In the genomic region with DNA sequence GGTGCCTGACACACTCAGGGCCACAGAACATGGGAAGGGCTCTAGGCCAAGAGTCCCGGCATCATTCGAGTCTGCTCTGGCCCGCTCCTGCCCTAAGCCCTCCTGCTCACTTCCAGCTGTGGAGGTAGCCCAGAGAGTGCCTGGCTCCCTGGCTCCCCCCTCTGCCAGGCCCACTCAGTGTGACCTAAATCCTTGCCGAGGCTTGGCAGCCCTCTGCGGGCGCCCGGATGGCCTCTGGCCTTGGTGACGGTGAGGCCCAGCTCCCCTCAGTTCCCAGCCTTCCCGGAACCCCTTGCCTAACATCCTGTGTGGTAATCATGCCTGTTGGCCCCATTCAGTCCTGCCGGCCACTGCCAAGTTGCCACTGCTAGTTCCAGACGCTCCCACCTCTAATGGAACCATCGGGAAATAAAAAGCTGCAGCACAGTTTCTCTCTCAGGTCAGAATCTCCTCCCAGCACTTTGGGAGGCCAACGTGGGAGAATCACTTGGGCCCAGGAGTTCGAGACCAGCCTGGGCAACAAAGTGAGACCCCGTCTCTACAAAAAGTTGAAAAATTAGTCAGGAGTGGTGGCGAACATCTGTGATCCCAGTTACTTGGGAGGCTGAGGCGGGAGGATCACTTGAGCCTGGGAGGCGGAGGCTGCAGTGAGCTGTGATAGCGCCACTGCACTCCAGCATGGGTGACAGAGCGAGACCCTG, we compare ENCODE assay signal across 1 cellular context.
TF ChIP-seq lines count a peak whose summit lies in the region.

No MANE protein-coding gene starts in this region.

TF ChIP-seq in HepG2, 621 proteins besides CTCF, POLR2A, EP300 and RAD21 (continued from another document and continues in another):
- TF ChIP-seq, protein P1, sequence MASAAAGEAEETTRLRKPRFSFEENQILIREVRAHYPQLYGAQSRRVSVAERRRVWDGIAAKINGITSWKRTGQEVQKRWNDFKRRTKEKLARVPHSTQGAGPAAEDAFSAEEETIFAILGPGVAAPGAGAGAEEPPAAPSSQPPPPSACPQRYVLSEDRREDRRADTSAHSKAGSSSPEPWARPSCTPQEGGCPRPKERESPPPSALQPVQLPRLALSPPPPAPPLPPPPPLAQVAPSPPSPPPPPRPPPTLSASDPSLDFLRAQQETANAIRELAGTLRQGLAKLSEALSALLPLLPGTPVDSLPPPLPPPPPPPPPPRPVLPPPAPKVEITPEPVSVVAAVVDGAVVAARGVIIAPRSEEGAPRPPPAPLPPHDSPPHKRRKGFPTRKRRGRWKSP (CRISPR knock-in tag; IDR thresholded peaks at IDR 0.05) = peak; percentile 92
- TF ChIP-seq, protein P2, sequence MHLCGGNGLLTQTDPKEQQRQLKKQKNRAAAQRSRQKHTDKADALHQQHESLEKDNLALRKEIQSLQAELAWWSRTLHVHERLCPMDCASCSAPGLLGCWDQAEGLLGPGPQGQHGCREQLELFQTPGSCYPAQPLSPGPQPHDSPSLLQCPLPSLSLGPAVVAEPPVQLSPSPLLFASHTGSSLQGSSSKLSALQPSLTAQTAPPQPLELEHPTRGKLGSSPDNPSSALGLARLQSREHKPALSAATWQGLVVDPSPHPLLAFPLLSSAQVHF (CRISPR knock-in tag; IDR thresholded peaks at IDR 0.05) = no peak
- TF ChIP-seq ZNF616 (CRISPR knock-in tag; IDR thresholded peaks at IDR 0.05; ENCODE audit: low read depth) (0 out of 2 replicates have a peak, but pooled peaks have one; percentile 36), JUND (CRISPR knock-in tag; IDR thresholded peaks at IDR 0.05) (no peak), ZNF331 (CRISPR knock-in tag; IDR thresholded peaks at IDR 0.05) (peak; percentile 91), ZNF333 (CRISPR knock-in tag; IDR thresholded peaks at IDR 0.05; ENCODE audit: borderline replicate concordance) (no peak), ZNF430 (CRISPR knock-in tag; IDR thresholded peaks at IDR 0.05) (peak; percentile 90; the same call in 1 of the 2 replicates), KLF12 (CRISPR knock-in tag; IDR thresholded peaks at IDR 0.05; ENCODE audit: borderline replicate concordance) (no peak), EEA1 (CRISPR knock-in tag; IDR thresholded peaks at IDR 0.05; ENCODE audit: borderline replicate concordance) (no peak), ATF6 (CRISPR knock-in tag; conservative IDR thresholded peaks at IDR 0.05) (0 out of 2 replicates have a peak, but pooled peaks have one; percentile 37), NR2F6 (IDR thresholded peaks at IDR 0.05) (peak; percentile 50; the same call in 1 of the 2 replicates), NR2F6 (CRISPR knock-in tag; IDR thresholded peaks at IDR 0.05) (peak; percentile 95), ZNF563 (CRISPR knock-in tag; IDR thresholded peaks at IDR 0.05) (peak; percentile 70; the same call in 1 of the 2 replicates), ATF2 (CRISPR knock-in tag; IDR thresholded peaks at IDR 0.05) (peak; percentile 55; the same call in 1 of the 2 replicates), SIX1 (CRISPR knock-in tag; IDR thresholded peaks at IDR 0.05; ENCODE audit: borderline replicate concordance) (no peak), RFX3 (CRISPR knock-in tag; IDR thresholded peaks at IDR 0.05) (0 out of 2 replicates have a peak, but pooled peaks have one; percentile 35), ADNP (CRISPR knock-in tag; IDR thresholded peaks at IDR 0.05) (no peak), MIER2 (CRISPR knock-in tag; IDR thresholded peaks at IDR 0.05) (peak; percentile 81; the same call in 1 of the 2 replicates), ZNF703 (CRISPR knock-in tag; IDR thresholded peaks at IDR 0.05; ENCODE audit: borderline replicate concordance) (no peak; the same call in 1 of the 2 replicates), ZNF569 (CRISPR knock-in tag; IDR thresholded peaks at IDR 0.05; ENCODE audit: borderline replicate concordance) (no peak), MYC (CRISPR knock-in tag; IDR thresholded peaks at IDR 0.05; ENCODE audit: borderline replicate concordance) (peak; percentile 73; the same call in 1 of the 2 replicates), ZNF780A (CRISPR knock-in tag; IDR thresholded peaks at IDR 0.05) (peak; percentile 89), KLF11 (CRISPR knock-in tag; IDR thresholded peaks at IDR 0.05) (no peak), MAF1 (CRISPR knock-in tag; IDR thresholded peaks at IDR 0.05; ENCODE audit: borderline replicate concordance) (no peak), SPEN (CRISPR knock-in tag; IDR thresholded peaks at IDR 0.05; ENCODE audit: low read depth) (peak; percentile 80), PTBP1 (IDR thresholded peaks at IDR 0.05; ENCODE audit: low read depth, low read length, poor library complexity, severe bottlenecking) (no peak)
- TF ChIP-seq, protein P3, sequence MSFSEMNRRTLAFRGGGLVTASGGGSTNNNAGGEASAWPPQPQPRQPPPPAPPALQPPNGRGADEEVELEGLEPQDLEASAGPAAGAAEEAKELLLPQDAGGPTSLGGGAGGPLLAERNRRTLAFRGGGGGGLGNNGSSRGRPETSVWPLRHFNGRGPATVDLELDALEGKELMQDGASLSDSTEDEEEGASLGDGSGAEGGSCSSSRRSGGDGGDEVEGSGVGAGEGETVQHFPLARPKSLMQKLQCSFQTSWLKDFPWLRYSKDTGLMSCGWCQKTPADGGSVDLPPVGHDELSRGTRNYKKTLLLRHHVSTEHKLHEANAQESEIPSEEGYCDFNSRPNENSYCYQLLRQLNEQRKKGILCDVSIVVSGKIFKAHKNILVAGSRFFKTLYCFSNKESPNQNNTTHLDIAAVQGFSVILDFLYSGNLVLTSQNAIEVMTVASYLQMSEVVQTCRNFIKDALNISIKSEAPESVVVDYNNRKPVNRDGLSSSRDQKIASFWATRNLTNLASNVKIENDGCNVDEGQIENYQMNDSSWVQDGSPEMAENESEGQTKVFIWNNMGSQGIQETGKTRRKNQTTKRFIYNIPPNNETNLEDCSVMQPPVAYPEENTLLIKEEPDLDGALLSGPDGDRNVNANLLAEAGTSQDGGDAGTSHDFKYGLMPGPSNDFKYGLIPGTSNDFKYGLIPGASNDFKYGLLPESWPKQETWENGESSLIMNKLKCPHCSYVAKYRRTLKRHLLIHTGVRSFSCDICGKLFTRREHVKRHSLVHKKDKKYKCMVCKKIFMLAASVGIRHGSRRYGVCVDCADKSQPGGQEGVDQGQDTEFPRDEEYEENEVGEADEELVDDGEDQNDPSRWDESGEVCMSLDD (CRISPR knock-in tag; IDR thresholded peaks at IDR 0.05; ENCODE audit: borderline replicate concordance) = peak; percentile 94; the same call in 1 of the 2 replicates
- TF ChIP-seq, protein P4, sequence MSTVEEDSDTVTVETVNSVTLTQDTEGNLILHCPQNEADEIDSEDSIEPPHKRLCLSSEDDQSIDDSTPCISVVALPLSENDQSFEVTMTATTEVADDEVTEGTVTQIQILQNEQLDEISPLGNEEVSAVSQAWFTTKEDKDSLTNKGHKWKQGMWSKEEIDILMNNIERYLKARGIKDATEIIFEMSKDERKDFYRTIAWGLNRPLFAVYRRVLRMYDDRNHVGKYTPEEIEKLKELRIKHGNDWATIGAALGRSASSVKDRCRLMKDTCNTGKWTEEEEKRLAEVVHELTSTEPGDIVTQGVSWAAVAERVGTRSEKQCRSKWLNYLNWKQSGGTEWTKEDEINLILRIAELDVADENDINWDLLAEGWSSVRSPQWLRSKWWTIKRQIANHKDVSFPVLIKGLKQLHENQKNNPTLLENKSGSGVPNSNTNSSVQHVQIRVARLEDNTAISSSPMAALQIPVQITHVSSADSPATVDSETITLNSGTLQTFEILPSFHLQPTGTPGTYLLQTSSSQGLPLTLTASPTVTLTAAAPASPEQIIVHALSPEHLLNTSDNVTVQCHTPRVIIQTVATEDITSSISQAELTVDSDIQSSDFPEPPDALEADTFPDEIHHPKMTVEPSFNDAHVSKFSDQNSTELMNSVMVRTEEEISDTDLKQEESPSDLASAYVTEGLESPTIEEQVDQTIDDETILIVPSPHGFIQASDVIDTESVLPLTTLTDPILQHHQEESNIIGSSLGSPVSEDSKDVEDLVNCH (CRISPR knock-in tag; IDR thresholded peaks at IDR 0.05) = no peak
- TF ChIP-seq, protein P5, sequence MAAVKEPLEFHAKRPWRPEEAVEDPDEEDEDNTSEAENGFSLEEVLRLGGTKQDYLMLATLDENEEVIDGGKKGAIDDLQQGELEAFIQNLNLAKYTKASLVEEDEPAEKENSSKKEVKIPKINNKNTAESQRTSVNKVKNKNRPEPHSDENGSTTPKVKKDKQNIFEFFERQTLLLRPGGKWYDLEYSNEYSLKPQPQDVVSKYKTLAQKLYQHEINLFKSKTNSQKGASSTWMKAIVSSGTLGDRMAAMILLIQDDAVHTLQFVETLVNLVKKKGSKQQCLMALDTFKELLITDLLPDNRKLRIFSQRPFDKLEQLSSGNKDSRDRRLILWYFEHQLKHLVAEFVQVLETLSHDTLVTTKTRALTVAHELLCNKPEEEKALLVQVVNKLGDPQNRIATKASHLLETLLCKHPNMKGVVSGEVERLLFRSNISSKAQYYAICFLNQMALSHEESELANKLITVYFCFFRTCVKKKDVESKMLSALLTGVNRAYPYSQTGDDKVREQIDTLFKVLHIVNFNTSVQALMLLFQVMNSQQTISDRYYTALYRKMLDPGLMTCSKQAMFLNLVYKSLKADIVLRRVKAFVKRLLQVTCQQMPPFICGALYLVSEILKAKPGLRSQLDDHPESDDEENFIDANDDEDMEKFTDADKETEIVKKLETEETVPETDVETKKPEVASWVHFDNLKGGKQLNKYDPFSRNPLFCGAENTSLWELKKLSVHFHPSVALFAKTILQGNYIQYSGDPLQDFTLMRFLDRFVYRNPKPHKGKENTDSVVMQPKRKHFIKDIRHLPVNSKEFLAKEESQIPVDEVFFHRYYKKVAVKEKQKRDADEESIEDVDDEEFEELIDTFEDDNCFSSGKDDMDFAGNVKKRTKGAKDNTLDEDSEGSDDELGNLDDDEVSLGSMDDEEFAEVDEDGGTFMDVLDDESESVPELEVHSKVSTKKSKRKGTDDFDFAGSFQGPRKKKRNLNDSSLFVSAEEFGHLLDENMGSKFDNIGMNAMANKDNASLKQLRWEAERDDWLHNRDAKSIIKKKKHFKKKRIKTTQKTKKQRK (IDR thresholded peaks at IDR 0.05; ENCODE audit: low read length) = no peak
- TF ChIP-seq, protein P6, sequence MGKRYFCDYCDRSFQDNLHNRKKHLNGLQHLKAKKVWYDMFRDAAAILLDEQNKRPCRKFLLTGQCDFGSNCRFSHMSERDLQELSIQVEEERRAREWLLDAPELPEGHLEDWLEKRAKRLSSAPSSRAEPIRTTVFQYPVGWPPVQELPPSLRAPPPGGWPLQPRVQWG (CRISPR knock-in tag; IDR thresholded peaks at IDR 0.05; ENCODE audit: borderline replicate concordance, low read depth) = no peak
- TF ChIP-seq, protein P7, sequence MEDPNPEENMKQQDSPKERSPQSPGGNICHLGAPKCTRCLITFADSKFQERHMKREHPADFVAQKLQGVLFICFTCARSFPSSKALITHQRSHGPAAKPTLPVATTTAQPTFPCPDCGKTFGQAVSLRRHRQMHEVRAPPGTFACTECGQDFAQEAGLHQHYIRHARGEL (CRISPR knock-in tag; IDR thresholded peaks at IDR 0.05) = no peak
- TF ChIP-seq, protein P8, sequence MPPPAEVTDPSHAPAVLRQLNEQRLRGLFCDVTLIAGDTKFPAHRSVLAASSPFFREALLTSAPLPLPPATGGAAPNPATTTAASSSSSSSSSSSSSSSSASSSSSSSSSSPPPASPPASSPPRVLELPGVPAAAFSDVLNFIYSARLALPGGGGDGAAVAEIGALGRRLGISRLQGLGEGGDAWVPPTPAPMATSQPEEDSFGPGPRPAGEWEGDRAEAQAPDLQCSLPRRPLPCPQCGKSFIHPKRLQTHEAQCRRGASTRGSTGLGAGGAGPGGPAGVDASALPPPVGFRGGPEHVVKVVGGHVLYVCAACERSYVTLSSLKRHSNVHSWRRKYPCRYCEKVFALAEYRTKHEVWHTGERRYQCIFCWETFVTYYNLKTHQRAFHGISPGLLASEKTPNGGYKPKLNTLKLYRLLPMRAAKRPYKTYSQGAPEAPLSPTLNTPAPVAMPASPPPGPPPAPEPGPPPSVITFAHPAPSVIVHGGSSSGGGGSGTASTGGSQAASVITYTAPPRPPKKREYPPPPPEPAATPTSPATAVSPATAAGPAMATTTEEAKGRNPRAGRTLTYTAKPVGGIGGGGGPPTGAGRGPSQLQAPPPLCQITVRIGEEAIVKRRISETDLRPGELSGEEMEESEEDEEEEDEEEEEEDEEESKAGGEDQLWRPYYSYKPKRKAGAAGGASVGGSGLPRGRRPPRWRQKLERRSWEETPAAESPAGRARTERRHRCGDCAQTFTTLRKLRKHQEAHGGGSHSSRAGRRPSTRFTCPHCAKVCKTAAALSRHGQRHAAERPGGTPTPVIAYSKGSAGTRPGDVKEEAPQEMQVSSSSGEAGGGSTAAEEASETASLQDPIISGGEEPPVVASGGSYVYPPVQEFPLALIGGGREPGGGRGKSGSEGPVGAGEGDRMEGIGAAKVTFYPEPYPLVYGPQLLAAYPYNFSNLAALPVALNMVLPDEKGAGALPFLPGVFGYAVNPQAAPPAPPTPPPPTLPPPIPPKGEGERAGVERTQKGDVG (CRISPR knock-in tag; IDR thresholded peaks at IDR 0.05; ENCODE audit: borderline replicate concordance) = 0 out of 2 replicates have a peak, but pooled peaks have one; percentile 24
